Comparison of ENCODE assay signal across 9 cellular contexts in genomic region chr12:94561943-94562411, GRCh38.
DNase-seq lines count a peak whose midpoint lies in the region; ATAC-seq, FAIRE-seq and TF ChIP-seq lines count a peak whose summit lies in the region.
"Had no signal": no experiment of that assay in that cellular context is flagged by ENCODE, and none has a peak within 500 bp of the region (broad histone marks: within the 10 kb centered on the region; RNA-seq: fewer than 3 reads in every experiment).

No MANE protein-coding gene starts in this region.

- H3K9me3 Mint-ChIP-seq in activated CD8-positive, alpha-beta T cell treated with anti-CD3 and anti-CD28 coated beads, Interleukin-2, amount 10 ng/mL, durations not matched to agents 7 days and 5 days (ENCODE audit: insufficient read depth), result no peaks in the 10 kb centered on the region

- ATAC-seq in GM19467 (IDR thresholded peaks at IDR 0.05; ENCODE audit: unreplicated experiment), result peak; percentile 78
- peak; percentile 89 for ATAC-seq in HG03439 (IDR thresholded peaks at IDR 0.05; ENCODE audit: unreplicated experiment)
- no peak for ATAC-seq in activated CD8-positive, alpha-beta T cell treated with anti-CD3 and anti-CD28 coated beads, Interleukin-2, amount 10 ng/mL, durations not matched to agents 7 days and 5 days
- ATAC-seq: K562 had no signal

- H3K36me3 Mint-ChIP-seq in activated CD8-positive, alpha-beta T cell treated with anti-CD3 and anti-CD28 coated beads, Interleukin-2, amount 10 ng/mL, durations not matched to agents 7 days and 5 days (ENCODE audit: low read depth), result no peaks in the 10 kb centered on the region

- no peaks in the 10 kb centered on the region for H3K36me3 ChIP-seq in bronchial epithelial cell (ENCODE audit: control insufficient read depth, insufficient read depth, low read length)

- FAIRE-seq in bronchial epithelial cell (lab: Jason Lieb, UNC), result no peak
- FAIRE-seq: K562 had no signal

- H3K4me3 ChIP-seq in bronchial epithelial cell (ENCODE audit: low read depth, low read length), result no peak overlapping the region
- H3K4me3 ChIP-seq: K562 had no signal

- CTCF ChIA-PET in activated CD8-positive, alpha-beta T cell treated with anti-CD3 and anti-CD28 coated beads, Interleukin-2, amount 10 ng/mL, durations not matched to agents 7 days and 5 days (lab: Charles Lee), result no interaction called here

- no peaks in the 10 kb centered on the region for H3K4me1 Mint-ChIP-seq in activated CD8-positive, alpha-beta T cell treated with anti-CD3 and anti-CD28 coated beads, Interleukin-2, amount 10 ng/mL, durations not matched to agents 7 days and 5 days (ENCODE audit: low read depth)

- TF ChIP-seq CTCF in GM10266 (IDR thresholded peaks at IDR 0.05; ENCODE audit: control insufficient read depth, insufficient read depth, low read depth, missing control alignments) (no peak), bronchial epithelial cell (IDR thresholded peaks at IDR 0.05; ENCODE audit: insufficient read depth, low read length, severe bottlenecking) (no peak)

- no peaks in the 10 kb centered on the region for H3K27me3 ChIP-seq in bronchial epithelial cell (ENCODE audit: control insufficient read depth, insufficient read depth, low read length)

- no peak overlapping the region for H3K4me3 Mint-ChIP-seq in activated CD8-positive, alpha-beta T cell treated with anti-CD3 and anti-CD28 coated beads, Interleukin-2, amount 10 ng/mL, durations not matched to agents 7 days and 5 days

- peak; percentile 52 for DNase-seq in GM10266 (ENCODE audit: extremely low spot score)
- peak; percentile 55 for DNase-seq in bronchial epithelial cell (ENCODE audit: low read depth)
- peak; percentile 85 for DNase-seq in renal cortical epithelial cell (ENCODE audit: low read depth)
- DNase-seq in effector CD4-positive, alpha-beta T cell, result no peak
- DNase-seq in activated CD8-positive, alpha-beta T cell treated with anti-CD3 and anti-CD28 coated beads, Interleukin-2, amount 10 ng/mL, durations not matched to agents 7 days and 5 days, result no peak
- no peak for DNase-seq in T1000 (lab: John Stamatoyannopoulos, UW)

- POLR2A ChIA-PET in activated CD8-positive, alpha-beta T cell treated with anti-CD3 and anti-CD28 coated beads, Interleukin-2, amount 10 ng/mL, durations not matched to agents 7 days and 5 days (lab: Charles Lee), result no interaction called here

- H3K27me3 Mint-ChIP-seq in activated CD8-positive, alpha-beta T cell treated with anti-CD3 and anti-CD28 coated beads, Interleukin-2, amount 10 ng/mL, durations not matched to agents 7 days and 5 days (ENCODE audit: low read depth), result peaks cover 25% of the 10 kb centered on the region

- no peak overlapping the region for H3K27ac Mint-ChIP-seq in activated CD8-positive, alpha-beta T cell treated with anti-CD3 and anti-CD28 coated beads, Interleukin-2, amount 10 ng/mL, durations not matched to agents 7 days and 5 days

Comparison
In these comparisons a context has a peak if more than half of its experiments do, and no peak if none do; other contexts are left out.
1. DNase-seq: peak in GM10266 (single experiment), bronchial epithelial cell (single experiment) and renal cortical epithelial cell (single experiment); none in effector CD4-positive, alpha-beta T cell (single experiment), activated CD8-positive, alpha-beta T cell treated with anti-CD3 and anti-CD28 coated beads, Interleukin-2, amount 10 ng/mL, durations not matched to agents 7 days and 5 days (single experiment) and T1000 (single experiment).